Comparison of ENCODE assay signal across 1 cellular context in the genomic region with DNA sequence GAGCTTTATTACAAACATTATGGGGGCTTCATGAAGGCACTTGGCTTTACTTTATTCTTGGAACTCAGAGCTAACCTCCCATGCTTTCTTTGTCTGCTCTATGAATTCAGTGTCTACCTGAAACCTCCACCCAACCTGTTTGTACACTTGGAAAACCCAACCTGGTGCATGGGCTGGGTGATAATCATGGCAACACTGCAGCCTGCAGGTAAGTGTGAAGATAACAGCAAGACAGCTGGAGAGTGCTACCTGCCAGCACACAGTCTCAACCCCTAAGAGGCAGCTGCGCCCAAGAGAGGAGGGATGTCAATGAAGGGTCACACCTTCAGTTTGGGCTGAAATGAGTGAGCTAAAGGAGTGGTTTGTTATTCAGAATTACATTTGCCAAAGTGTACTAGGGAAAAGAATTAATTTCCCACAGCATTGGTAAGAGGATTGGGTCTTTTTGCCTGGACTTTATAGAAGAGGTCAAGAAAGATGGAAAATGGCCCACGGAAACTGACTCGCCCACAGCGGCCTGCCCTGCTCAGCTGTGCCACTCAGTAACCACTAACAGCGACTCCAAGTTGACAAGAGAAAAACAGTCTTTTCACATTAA.
TF ChIP-seq lines count a peak whose summit lies in the region.

No MANE protein-coding gene starts in this region.

TF ChIP-seq in HepG2, 621 proteins besides CTCF, POLR2A, EP300 and RAD21 (continued from another document and continues in another):
- TF ChIP-seq PAF1 (CRISPR knock-in tag; IDR thresholded peaks at IDR 0.05), result no peak
- no peak for TF ChIP-seq RNF2 (conservative IDR thresholded peaks at IDR 0.05; ENCODE audit: low read depth)
- TF ChIP-seq CBX5 (CRISPR knock-in tag; IDR thresholded peaks at IDR 0.05; ENCODE audit: borderline replicate concordance), result peak; percentile 87; the same call in 1 of the 2 replicates
- TF ChIP-seq THAP11 (CRISPR knock-in tag; IDR thresholded peaks at IDR 0.05), result peak; percentile 71
- peak; percentile 41; the same call in 1 of the 2 replicates for TF ChIP-seq ZNF556 (CRISPR knock-in tag; IDR thresholded peaks at IDR 0.05; ENCODE audit: borderline replicate concordance)
- no peak for TF ChIP-seq ZSCAN9 (CRISPR knock-in tag; IDR thresholded peaks at IDR 0.05; ENCODE audit: borderline replicate concordance)
- TF ChIP-seq BHLHE40 (IDR thresholded peaks at IDR 0.05; ENCODE audit: low read length), result no peak
- no peak for TF ChIP-seq ZSCAN30 (CRISPR knock-in tag; IDR thresholded peaks at IDR 0.05)
- TF ChIP-seq TRIM24 (CRISPR knock-in tag; IDR thresholded peaks at IDR 0.05), result no peak
- TF ChIP-seq FUBP1 (CRISPR knock-in tag; IDR thresholded peaks at IDR 0.05; ENCODE audit: borderline replicate concordance), result no peak
- TF ChIP-seq ZKSCAN8 (CRISPR knock-in tag; IDR thresholded peaks at IDR 0.05; ENCODE audit: borderline replicate concordance), result 0 out of 2 replicates have a peak, but pooled peaks have one; percentile 30
- TF ChIP-seq NFIC (IDR thresholded peaks at IDR 0.05; ENCODE audit: low read length), result no peak
- TF ChIP-seq, protein P1, sequence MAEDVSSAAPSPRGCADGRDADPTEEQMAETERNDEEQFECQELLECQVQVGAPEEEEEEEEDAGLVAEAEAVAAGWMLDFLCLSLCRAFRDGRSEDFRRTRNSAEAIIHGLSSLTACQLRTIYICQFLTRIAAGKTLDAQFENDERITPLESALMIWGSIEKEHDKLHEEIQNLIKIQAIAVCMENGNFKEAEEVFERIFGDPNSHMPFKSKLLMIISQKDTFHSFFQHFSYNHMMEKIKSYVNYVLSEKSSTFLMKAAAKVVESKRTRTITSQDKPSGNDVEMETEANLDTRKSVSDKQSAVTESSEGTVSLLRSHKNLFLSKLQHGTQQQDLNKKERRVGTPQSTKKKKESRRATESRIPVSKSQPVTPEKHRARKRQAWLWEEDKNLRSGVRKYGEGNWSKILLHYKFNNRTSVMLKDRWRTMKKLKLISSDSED (CRISPR knock-in tag; IDR thresholded peaks at IDR 0.05), result no peak
- no peak for TF ChIP-seq JARID2 (CRISPR knock-in tag; IDR thresholded peaks at IDR 0.05; ENCODE audit: insufficient replicate concordance)
- TF ChIP-seq, protein P2, sequence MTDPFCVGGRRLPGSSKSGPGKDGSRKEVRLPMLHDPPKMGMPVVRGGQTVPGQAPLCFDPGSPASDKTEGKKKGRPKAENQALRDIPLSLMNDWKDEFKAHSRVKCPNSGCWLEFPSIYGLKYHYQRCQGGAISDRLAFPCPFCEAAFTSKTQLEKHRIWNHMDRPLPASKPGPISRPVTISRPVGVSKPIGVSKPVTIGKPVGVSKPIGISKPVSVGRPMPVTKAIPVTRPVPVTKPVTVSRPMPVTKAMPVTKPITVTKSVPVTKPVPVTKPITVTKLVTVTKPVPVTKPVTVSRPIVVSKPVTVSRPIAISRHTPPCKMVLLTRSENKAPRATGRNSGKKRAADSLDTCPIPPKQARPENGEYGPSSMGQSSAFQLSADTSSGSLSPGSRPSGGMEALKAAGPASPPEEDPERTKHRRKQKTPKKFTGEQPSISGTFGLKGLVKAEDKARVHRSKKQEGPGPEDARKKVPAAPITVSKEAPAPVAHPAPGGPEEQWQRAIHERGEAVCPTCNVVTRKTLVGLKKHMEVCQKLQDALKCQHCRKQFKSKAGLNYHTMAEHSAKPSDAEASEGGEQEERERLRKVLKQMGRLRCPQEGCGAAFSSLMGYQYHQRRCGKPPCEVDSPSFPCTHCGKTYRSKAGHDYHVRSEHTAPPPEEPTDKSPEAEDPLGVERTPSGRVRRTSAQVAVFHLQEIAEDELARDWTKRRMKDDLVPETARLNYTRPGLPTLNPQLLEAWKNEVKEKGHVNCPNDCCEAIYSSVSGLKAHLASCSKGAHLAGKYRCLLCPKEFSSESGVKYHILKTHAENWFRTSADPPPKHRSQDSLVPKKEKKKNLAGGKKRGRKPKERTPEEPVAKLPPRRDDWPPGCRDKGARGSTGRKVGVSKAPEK (CRISPR knock-in tag; IDR thresholded peaks at IDR 0.05; ENCODE audit: borderline replicate concordance), result peak; percentile 73; the same call in 1 of the 2 replicates
- TF ChIP-seq ZKSCAN5 (CRISPR knock-in tag; IDR thresholded peaks at IDR 0.05), result no peak
- no peak for TF ChIP-seq MTF1 (CRISPR knock-in tag; IDR thresholded peaks at IDR 0.05)
- TF ChIP-seq ZNF792 (CRISPR knock-in tag; IDR thresholded peaks at IDR 0.05), result peak; percentile 83
- no peak for TF ChIP-seq HOXA3 (CRISPR knock-in tag; IDR thresholded peaks at IDR 0.05)
- TF ChIP-seq, protein P3, sequence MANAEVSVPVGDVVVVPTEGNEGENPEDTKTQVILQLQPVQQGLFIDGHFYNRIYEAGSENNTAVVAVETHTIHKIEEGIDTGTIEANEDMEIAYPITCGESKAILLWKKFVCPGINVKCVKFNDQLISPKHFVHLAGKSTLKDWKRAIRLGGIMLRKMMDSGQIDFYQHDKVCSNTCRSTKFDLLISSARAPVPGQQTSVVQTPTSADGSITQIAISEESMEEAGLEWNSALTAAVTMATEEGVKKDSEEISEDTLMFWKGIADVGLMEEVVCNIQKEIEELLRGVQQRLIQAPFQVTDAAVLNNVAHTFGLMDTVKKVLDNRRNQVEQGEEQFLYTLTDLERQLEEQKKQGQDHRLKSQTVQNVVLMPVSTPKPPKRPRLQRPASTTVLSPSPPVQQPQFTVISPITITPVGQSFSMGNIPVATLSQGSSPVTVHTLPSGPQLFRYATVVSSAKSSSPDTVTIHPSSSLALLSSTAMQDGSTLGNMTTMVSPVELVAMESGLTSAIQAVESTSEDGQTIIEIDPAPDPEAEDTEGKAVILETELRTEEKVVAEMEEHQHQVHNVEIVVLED (CRISPR knock-in tag; IDR thresholded peaks at IDR 0.05; ENCODE audit: borderline replicate concordance), result no peak
- TF ChIP-seq, protein P4, sequence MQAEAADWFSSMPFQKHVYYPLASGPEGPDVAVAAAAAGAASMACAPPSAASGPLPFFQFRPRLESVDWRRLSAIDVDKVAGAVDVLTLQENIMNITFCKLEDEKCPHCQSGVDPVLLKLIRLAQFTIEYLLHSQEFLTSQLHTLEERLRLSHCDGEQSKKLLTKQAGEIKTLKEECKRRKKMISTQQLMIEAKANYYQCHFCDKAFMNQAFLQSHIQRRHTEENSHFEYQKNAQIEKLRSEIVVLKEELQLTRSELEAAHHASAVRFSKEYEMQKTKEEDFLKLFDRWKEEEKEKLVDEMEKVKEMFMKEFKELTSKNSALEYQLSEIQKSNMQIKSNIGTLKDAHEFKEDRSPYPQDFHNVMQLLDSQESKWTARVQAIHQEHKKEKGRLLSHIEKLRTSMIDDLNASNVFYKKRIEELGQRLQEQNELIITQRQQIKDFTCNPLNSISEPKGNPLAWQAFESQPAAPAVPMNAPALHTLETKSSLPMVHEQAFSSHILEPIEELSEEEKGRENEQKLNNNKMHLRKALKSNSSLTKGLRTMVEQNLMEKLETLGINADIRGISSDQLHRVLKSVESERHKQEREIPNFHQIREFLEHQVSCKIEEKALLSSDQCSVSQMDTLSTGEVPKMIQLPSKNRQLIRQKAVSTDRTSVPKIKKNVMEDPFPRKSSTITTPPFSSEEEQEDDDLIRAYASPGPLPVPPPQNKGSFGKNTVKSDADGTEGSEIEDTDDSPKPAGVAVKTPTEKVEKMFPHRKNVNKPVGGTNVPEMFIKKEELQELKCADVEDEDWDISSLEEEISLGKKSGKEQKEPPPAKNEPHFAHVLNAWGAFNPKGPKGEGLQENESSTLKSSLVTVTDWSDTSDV (CRISPR knock-in tag; IDR thresholded peaks at IDR 0.05), result no peak
- peak; percentile 66 for TF ChIP-seq FOSL2 (CRISPR knock-in tag; IDR thresholded peaks at IDR 0.05)
- no peak for TF ChIP-seq MED8 (CRISPR knock-in tag; IDR thresholded peaks at IDR 0.05; ENCODE audit: insufficient replicate concordance)
- TF ChIP-seq MTF2 (CRISPR knock-in tag; IDR thresholded peaks at IDR 0.05; ENCODE audit: borderline replicate concordance), result 0 out of 2 replicates have a peak, but pooled peaks have one; percentile 37
- TF ChIP-seq ZSCAN29 (CRISPR knock-in tag; conservative IDR thresholded peaks at IDR 0.05), result no peak
- TF ChIP-seq, protein P5, sequence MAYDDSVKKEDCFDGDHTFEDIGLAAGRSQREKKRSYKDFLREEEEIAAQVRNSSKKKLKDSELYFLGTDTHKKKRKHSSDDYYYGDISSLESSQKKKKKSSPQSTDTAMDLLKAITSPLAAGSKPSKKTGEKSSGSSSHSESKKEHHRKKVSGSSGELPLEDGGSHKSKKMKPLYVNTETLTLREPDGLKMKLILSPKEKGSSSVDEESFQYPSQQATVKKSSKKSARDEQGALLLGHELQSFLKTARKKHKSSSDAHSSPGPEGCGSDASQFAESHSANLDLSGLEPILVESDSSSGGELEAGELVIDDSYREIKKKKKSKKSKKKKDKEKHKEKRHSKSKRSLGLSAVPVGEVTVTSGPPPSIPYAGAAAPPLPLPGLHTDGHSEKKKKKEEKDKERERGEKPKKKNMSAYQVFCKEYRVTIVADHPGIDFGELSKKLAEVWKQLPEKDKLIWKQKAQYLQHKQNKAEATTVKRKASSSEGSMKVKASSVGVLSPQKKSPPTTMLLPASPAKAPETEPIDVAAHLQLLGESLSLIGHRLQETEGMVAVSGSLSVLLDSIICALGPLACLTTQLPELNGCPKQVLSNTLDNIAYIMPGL (CRISPR knock-in tag; IDR thresholded peaks at IDR 0.05; ENCODE audit: borderline replicate concordance in 1 of 2, low read depth in 1 of 2), result peak in 1 of 2 experiments; percentile 88; a peak in 3 of 4 replicates
- no peak for TF ChIP-seq NFE2L2 (IDR thresholded peaks at IDR 0.05; ENCODE audit: low read length)
- TF ChIP-seq ZNF615 (CRISPR knock-in tag; IDR thresholded peaks at IDR 0.05; ENCODE audit: borderline replicate concordance), result no peak
- no peak for TF ChIP-seq ESRRA (CRISPR knock-in tag; IDR thresholded peaks at IDR 0.05; ENCODE audit: low read depth)
- no peak for TF ChIP-seq ZNF569 (CRISPR knock-in tag; IDR thresholded peaks at IDR 0.05; ENCODE audit: borderline replicate concordance)
- TF ChIP-seq SYNCRIP (IDR thresholded peaks at IDR 0.05; ENCODE audit: insufficient read depth, low read depth, low read length), result no peak
- no peak for TF ChIP-seq ZNF563 (CRISPR knock-in tag; IDR thresholded peaks at IDR 0.05)
- 0 out of 2 replicates have a peak, but pooled peaks have one; percentile 1 for TF ChIP-seq ZNF224 (CRISPR knock-in tag; IDR thresholded peaks at IDR 0.05)
- peak; percentile 9; the same call in 1 of the 2 replicates for TF ChIP-seq ETV5 (CRISPR knock-in tag; IDR thresholded peaks at IDR 0.05; ENCODE audit: borderline replicate concordance)
- TF ChIP-seq ZNF121 (CRISPR knock-in tag; IDR thresholded peaks at IDR 0.05), result no peak
- TF ChIP-seq, protein P6, sequence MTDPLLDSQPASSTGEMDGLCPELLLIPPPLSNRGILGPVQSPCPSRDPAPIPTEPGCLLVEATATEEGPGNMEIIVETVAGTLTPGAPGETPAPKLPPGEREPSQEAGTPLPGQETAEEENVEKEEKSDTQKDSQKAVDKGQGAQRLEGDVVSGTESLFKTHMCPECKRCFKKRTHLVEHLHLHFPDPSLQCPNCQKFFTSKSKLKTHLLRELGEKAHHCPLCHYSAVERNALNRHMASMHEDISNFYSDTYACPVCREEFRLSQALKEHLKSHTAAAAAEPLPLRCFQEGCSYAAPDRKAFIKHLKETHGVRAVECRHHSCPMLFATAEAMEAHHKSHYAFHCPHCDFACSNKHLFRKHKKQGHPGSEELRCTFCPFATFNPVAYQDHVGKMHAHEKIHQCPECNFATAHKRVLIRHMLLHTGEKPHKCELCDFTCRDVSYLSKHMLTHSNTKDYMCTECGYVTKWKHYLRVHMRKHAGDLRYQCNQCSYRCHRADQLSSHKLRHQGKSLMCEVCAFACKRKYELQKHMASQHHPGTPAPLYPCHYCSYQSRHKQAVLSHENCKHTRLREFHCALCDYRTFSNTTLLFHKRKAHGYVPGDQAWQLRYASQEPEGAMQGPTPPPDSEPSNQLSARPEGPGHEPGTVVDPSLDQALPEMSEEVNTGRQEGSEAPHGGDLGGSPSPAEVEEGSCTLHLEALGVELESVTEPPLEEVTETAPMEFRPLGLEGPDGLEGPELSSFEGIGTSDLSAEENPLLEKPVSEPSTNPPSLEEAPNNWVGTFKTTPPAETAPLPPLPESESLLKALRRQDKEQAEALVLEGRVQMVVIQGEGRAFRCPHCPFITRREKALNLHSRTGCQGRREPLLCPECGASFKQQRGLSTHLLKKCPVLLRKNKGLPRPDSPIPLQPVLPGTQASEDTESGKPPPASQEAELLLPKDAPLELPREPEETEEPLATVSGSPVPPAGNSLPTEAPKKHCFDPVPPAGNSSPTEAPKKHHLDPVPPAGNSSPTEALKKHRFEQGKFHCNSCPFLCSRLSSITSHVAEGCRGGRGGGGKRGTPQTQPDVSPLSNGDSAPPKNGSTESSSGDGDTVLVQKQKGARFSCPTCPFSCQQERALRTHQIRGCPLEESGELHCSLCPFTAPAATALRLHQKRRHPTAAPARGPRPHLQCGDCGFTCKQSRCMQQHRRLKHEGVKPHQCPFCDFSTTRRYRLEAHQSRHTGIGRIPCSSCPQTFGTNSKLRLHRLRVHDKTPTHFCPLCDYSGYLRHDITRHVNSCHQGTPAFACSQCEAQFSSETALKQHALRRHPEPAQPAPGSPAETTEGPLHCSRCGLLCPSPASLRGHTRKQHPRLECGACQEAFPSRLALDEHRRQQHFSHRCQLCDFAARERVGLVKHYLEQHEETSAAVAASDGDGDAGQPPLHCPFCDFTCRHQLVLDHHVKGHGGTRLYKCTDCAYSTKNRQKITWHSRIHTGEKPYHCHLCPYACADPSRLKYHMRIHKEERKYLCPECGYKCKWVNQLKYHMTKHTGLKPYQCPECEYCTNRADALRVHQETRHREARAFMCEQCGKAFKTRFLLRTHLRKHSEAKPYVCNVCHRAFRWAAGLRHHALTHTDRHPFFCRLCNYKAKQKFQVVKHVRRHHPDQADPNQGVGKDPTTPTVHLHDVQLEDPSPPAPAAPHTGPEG (CRISPR knock-in tag; IDR thresholded peaks at IDR 0.05), result no peak
- TF ChIP-seq NCOR1 (IDR thresholded peaks at IDR 0.05; ENCODE audit: borderline replicate concordance, low read length), result no peak
- no peak for TF ChIP-seq ZNF691 (CRISPR knock-in tag; IDR thresholded peaks at IDR 0.05; ENCODE audit: borderline replicate concordance, low read depth)
- peak; percentile 55; the same call in 1 of the 2 replicates for TF ChIP-seq MIER3 (CRISPR knock-in tag; IDR thresholded peaks at IDR 0.05; ENCODE audit: borderline replicate concordance)
- peak; percentile 89 for TF ChIP-seq ZEB1 (IDR thresholded peaks at IDR 0.05; ENCODE audit: insufficient replicate concordance, low read depth)
- TF ChIP-seq ELF1 (CRISPR knock-in tag; IDR thresholded peaks at IDR 0.05), result 0 out of 2 replicates have a peak, but pooled peaks have one; percentile 25
